ENCODE assay signal across 16 cellular contexts in the genomic region with DNA sequence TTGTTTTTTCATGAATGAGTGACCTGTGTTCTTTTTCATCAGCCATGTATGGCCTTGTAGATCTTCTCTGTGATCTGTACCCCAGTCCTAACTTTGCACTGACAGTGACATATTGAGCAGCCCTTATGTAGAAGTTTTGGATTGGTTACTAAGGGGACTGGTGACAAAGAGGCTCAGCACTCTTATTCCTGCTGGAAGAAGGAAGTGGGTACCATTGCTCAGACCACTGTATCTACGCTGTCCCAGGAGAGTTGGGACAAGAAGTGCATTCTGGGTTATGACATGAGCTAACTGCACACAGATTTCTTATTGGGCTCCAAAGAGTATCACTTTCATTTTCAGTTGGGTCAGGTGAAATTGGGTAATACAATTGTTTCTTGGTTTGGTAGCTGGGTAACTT.
DNase-seq lines count a peak whose midpoint lies in the region; ATAC-seq, FAIRE-seq and TF ChIP-seq lines count a peak whose summit lies in the region.
"Had no signal": no experiment of that assay in that cellular context is flagged by ENCODE, and none has a peak within 500 bp of the region (broad histone marks: within the 10 kb centered on the region; RNA-seq: fewer than 3 reads in every experiment).

No MANE protein-coding gene starts in this region.

- H3K36me3 ChIP-seq in BLaER1 treated with 17β-estradiol and CSF1 and Interleukin-3, amounts not matched to agents 10 nM and 100 nM = no peaks in the 10 kb centered on the region
- peaks cover 24% of the 10 kb centered on the region; the same call in 1 of the 2 replicates for H3K36me3 ChIP-seq in PC-3 (ENCODE audit: low read depth, low read length)
- peaks cover 12 to 35% of the 10 kb centered on the region in 2 experiments for H3K36me3 ChIP-seq in HepG2 (replicated peaks in 1 of 2; ENCODE audit: control insufficient read depth in 1 of 2, insufficient read depth in 2 of 2, low read length in 2 of 2)
- H3K36me3 ChIP-seq in thyroid gland = peaks cover 5 to 12% of the 10 kb centered on the region in 2 donors

- ATAC-seq in PC-3 = no peak; the same call in 1 of the 2 replicates
- peak; percentile 60 for ATAC-seq in HepG2
- ATAC-seq in HG03442 (IDR thresholded peaks at IDR 0.05; ENCODE audit: unreplicated experiment) = no peak

- in situ Hi-C loops in HepG2 (cut with HindIII; ENCODE audit: extremely low pct_ligation_motif_present, low pct_unique_long_range_greater_than_20kb) = no loop called here

- H3K27me3 ChIP-seq in BLaER1 treated with 17β-estradiol and CSF1 and Interleukin-3, amounts not matched to agents 10 nM and 100 nM = no peaks in the 10 kb centered on the region
- H3K27me3 ChIP-seq in PC-3 (ENCODE audit: low read length) (no peaks in the 10 kb centered on the region), HepG2 (ENCODE audit: control insufficient read depth in 1 of 2, insufficient read depth in 2 of 2, low read length in 2 of 2) (no peaks in the 10 kb centered on the region), thyroid gland (no peaks in the 10 kb centered on the region)
- H3K27me3 ChIP-seq: esophagus muscularis mucosa, tibial nerve had no signal

- H2AFZ ChIP-seq in PC-3 (ENCODE audit: low read length) (no peak overlapping the region), HepG2 (ENCODE audit: low read length) (no peak overlapping the region)

- peak overlapping the region; percentile 61 for H3K4me3 Mint-ChIP-seq in HFFc6
- H3K4me3 Mint-ChIP-seq: activated naive CD8-positive, alpha-beta T cell had no signal

- 100% methylated on average over 1 of the region's 1 CpG for WGBS in HepG2 (ENCODE audit: low lambda C conversion rate)
- WGBS in thyroid gland, 2 donors = 78 to 100% methylated on average over 1 of the region's 1 CpG

- H3F3A ChIP-seq in PC-3 (ENCODE audit: low read length, unreplicated experiment) = peaks cover 11% of the 10 kb centered on the region

- no peak overlapping the region for H3K4me3 ChIP-seq in BLaER1 treated with 17β-estradiol and CSF1 and Interleukin-3, amounts not matched to agents 10 nM and 100 nM
- no peak overlapping the region for H3K4me3 ChIP-seq in PC-3 (ENCODE audit: low read length)
- H3K4me3 ChIP-seq in HepG2 (replicated peaks in 1 of 3; ENCODE audit: insufficient read depth in 1 of 3, low read depth in 2 of 3, low read length in 3 of 3) = no peak overlapping the region
- no peak overlapping the region for H3K4me3 ChIP-seq in thyroid gland (replicated peaks in 1 of 3)
- H3K4me3 ChIP-seq in coronary artery = no peak overlapping the region
- H3K4me3 ChIP-seq: esophagus muscularis mucosa, tibial nerve had no signal

- H3K4me1 ChIP-seq in BLaER1 treated with 17β-estradiol and CSF1 and Interleukin-3, amounts not matched to agents 10 nM and 100 nM = peaks cover 0 to 22% (median 18%) of the 10 kb centered on the region in 10 experiments; a peak in 16 of 20 replicates
- H3K4me1 ChIP-seq in PC-3 (ENCODE audit: insufficient read depth, low read length) = peaks cover 45% of the 10 kb centered on the region
- H3K4me1 ChIP-seq in HepG2 (ENCODE audit: insufficient read depth, low read length) = peaks cover 33% of the 10 kb centered on the region
- H3K4me1 ChIP-seq in thyroid gland = peaks cover 5 to 7% of the 10 kb centered on the region in 2 donors

- POLR2A ChIA-PET in PC-3 (lab: Charles Lee; ENCODE audit: unreplicated experiment) (no interaction called here), HepG2 (lab: Yijun Ruan, JAX) (no interaction called here)

- BruUV-seq in PC-3 (replicated peaks; lab: Mats Ljungman, UMichigan) = no TSS peak
- no TSS peak for BruUV-seq in HepG2 (replicated peaks; lab: Mats Ljungman, UMichigan)

- no peaks in the 10 kb centered on the region for H4K20me1 ChIP-seq in BLaER1 treated with 17β-estradiol and CSF1 and Interleukin-3, amounts not matched to agents 10 nM and 100 nM
- no peaks in the 10 kb centered on the region for H4K20me1 ChIP-seq in PC-3 (ENCODE audit: low read length)
- H4K20me1 ChIP-seq in HepG2 (ENCODE audit: insufficient read depth, low read length) = no peaks in the 10 kb centered on the region

- CTCF ChIA-PET in PC-3 (lab: Charles Lee) (no interaction called here), HepG2 (lab: Yijun Ruan, JAX; ENCODE audit: low intra/inter-chr PET ratio, low total read pairs) (no interaction called here)

- H3K4me2 ChIP-seq in BLaER1 treated with 17β-estradiol and CSF1 and Interleukin-3, amounts not matched to agents 10 nM and 100 nM = peak overlapping the region in 8 of 11 experiments; percentile 31 to 61 (median 35); a peak in 16 of 22 replicates
- H3K4me2 ChIP-seq in PC-3 (ENCODE audit: low read length) (peak overlapping the region; percentile 41), HepG2 (ENCODE audit: low read depth, low read length) (no peak overlapping the region)

- no peaks in the 10 kb centered on the region for H3K9me3 Mint-ChIP-seq in HFFc6

- H3K27me3 Mint-ChIP-seq in HFFc6 (ENCODE audit: insufficient read depth) = peaks cover 10% of the 10 kb centered on the region

- H3K9ac ChIP-seq in BLaER1 treated with 17β-estradiol and CSF1 and Interleukin-3, amounts not matched to agents 10 nM and 100 nM = no peak overlapping the region
- H3K9ac ChIP-seq in PC-3 (ENCODE audit: low read length) = peak overlapping the region; percentile 11; the same call in 1 of the 2 replicates
- no peak overlapping the region for H3K9ac ChIP-seq in HepG2 (ENCODE audit: insufficient read depth, low read depth, low read length)

- peaks cover 62% of the 10 kb centered on the region for H3K36me3 Mint-ChIP-seq in HFFc6 (ENCODE audit: low read depth)
- H3K36me3 Mint-ChIP-seq: activated naive CD8-positive, alpha-beta T cell had no signal

- H3K4me1 Mint-ChIP-seq in HFFc6 (ENCODE audit: low read depth) = peaks cover 79% of the 10 kb centered on the region

- intact Hi-C loops in PC-3 (cut with micrococcal nuclease) (loop anchor here (5.0 kb wide), 1 partner anchor 489 kb away; no protein-coding TSS in a partner anchor), HepG2 (cut with micrococcal nuclease; ENCODE audit: unreplicated experiment) (no loop called here), thyroid gland (cut with DNase I) (no loop called here)

- H3K27ac ChIP-seq in BLaER1 treated with 17β-estradiol and CSF1 and Interleukin-3, amounts not matched to agents 10 nM and 100 nM = peak overlapping the region in 3 of 11 experiments; percentile 8 to 19 (median 16); a peak in 2 of 22 replicates
- H3K27ac ChIP-seq in PC-3 (ENCODE audit: low read length) (peak overlapping the region; percentile 84), HepG2 (ENCODE audit: extremely low read length, insufficient read depth, low read length) (no peak overlapping the region), thyroid gland (no peak overlapping the region), coronary artery (peak overlapping the region in 1 of 2 donors; percentile 15)
- H3K27ac ChIP-seq: esophagus muscularis mucosa had no signal

- FAIRE-seq in HepG2 (lab: Jason Lieb, UNC) = no peak

- no peak for DNase-seq in HFFc6
- no peak for DNase-seq in PC-3
- DNase-seq in HepG2 (ENCODE audit: low spot score) = peak; percentile 27
- no peak for DNase-seq in thyroid gland
- DNase-seq in coronary artery (ENCODE audit: low spot score) = no peak
- DNase-seq in HUDEP-2 (lab: John Stamatoyannopoulos, UW; ENCODE audit: unreplicated experiment in 76 of 76) = no peak
- DNase-seq: activated CD4-positive, alpha-beta T cell treated with anti-CD3 and anti-CD28 coated beads for 1 hour; activated T-cell treated with anti-CD3 and anti-CD28 coated beads for 4 hours; mesendoderm; NCI-H2171 treated with DMSO at 0.1 percent for 48 hours; nucleus accumbens had no signal

- TF ChIP-seq EP300 in HepG2 (IDR thresholded peaks at IDR 0.05; ENCODE audit: low read depth in 2 of 2, low read length in 2 of 2) (no peak), HepG2 (CRISPR knock-in tag; IDR thresholded peaks at IDR 0.05; ENCODE audit: borderline replicate concordance) (no peak)

- peaks cover 8% of the 10 kb centered on the region; the same call in 1 of the 2 replicates for H3K79me2 ChIP-seq in PC-3 (ENCODE audit: low read length)
- no peaks in the 10 kb centered on the region for H3K79me2 ChIP-seq in HepG2 (ENCODE audit: insufficient read depth, low read length)

- peak overlapping the region; percentile 86 for H3K27ac Mint-ChIP-seq in HFFc6
- H3K27ac Mint-ChIP-seq: activated naive CD8-positive, alpha-beta T cell had no signal

- TF ChIP-seq CTCF in HFFc6 (IDR thresholded peaks at IDR 0.05) (no peak), PC-3 (conservative IDR thresholded peaks at IDR 0.05; ENCODE audit: low read depth, low read length) (no peak), HepG2 (CRISPR knock-in tag; IDR thresholded peaks at IDR 0.05) (no peak), thyroid gland (IDR thresholded peaks at IDR 0.05) (no peak), coronary artery (IDR thresholded peaks at IDR 0.05) (no peak)

- TF ChIP-seq POLR2A in HepG2 (IDR thresholded peaks at IDR 0.05; ENCODE audit: insufficient read depth in 1 of 2, low read depth in 2 of 2, low read length in 2 of 2) = no peak
- no peak for TF ChIP-seq POLR2A in thyroid gland (IDR thresholded peaks at IDR 0.05)

- H3K9me2 ChIP-seq in PC-3 (replicated peaks; ENCODE audit: low read length) = no peaks in the 10 kb centered on the region

- 0 out of 22 replicates have a peak, but pooled peaks cover 0 to 5% (median 0%) of the 10 kb centered on the region in 11 experiments for H3K9me3 ChIP-seq in BLaER1 treated with 17β-estradiol and CSF1 and Interleukin-3, amounts not matched to agents 10 nM and 100 nM (replicated peaks in 1 of 11)
- H3K9me3 ChIP-seq in PC-3 (ENCODE audit: low read length) (no peaks in the 10 kb centered on the region), HepG2 (ENCODE audit: low read length) (no peaks in the 10 kb centered on the region), thyroid gland (no peaks in the 10 kb centered on the region)
- H3K9me3 ChIP-seq: esophagus muscularis mucosa, tibial nerve had no signal

- no peak for TF ChIP-seq RAD21 in HepG2 (CRISPR knock-in tag; IDR thresholded peaks at IDR 0.05)

TF ChIP-seq in HepG2, 621 proteins besides CTCF, POLR2A, EP300 and RAD21 (continues in another document):
- TF ChIP-seq, protein P1, sequence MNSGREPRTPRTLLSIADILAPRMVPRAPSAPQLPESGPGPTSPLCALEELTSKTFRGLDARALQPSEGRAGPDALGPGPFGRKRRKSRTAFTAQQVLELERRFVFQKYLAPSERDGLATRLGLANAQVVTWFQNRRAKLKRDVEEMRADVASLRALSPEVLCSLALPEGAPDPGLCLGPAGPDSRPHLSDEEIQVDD (CRISPR knock-in tag; IDR thresholded peaks at IDR 0.05; ENCODE audit: borderline replicate concordance) = no peak
- TF ChIP-seq ZFP91 (CRISPR knock-in tag; IDR thresholded peaks at IDR 0.05; ENCODE audit: borderline replicate concordance) = no peak
